10 cellular contexts compared by ENCODE assay signal in genomic region chr16:26137956-26138355, GRCh38.
"Had no signal": no experiment of that assay in that cellular context is flagged by ENCODE, and none has a peak within 500 bp of the region (broad histone marks: within the 10 kb centered on the region; RNA-seq: fewer than 3 reads in every experiment).

No MANE protein-coding gene starts in this region.

- H3K27ac ChIP-seq: GM23248 had no signal

- H3K4me3 Mint-ChIP-seq: GM23338, H9, HFFc6 had no signal

- H3K27ac Mint-ChIP-seq: GM23338, H9, HFFc6 had no signal

- H3K9me3 Mint-ChIP-seq: H9 had no signal

- ATAC-seq: GM23338, HCT116 had no signal

- FAIRE-seq: H1, H54 had no signal

- DNase-seq: GM23248, GOT3, H7, H9, HCEC 1CT, HFFc6 had no signal
